14 cellular contexts compared by ENCODE assay signal in the genomic region with DNA sequence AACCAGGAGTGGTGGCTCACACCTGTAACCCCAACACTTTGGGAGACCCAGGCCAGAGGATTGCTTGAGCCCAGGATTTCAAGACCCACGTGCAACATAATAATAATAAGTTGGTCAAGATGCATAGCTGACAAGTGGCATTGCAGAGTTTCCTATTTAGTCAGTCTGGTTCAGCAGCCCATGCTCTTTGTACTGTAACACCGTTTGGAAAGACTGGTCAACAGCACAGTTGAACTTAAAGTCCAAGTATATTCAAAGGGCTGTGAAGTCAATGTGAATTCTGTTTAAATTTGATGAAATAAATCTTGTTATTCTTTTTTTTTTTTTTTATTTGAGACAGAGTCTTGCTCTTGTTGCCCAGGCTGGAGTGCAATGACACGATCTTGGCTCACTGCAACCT. TPM values are rescaled to one million over a fixed set of nuclear protein-coding genes. Genes with fewer than 3 reads are reported as not detected.
"Had no signal": no experiment of that assay in that cellular context is flagged by ENCODE, and none has a peak within 500 bp of the region (broad histone marks: within the 10 kb centered on the region; RNA-seq: fewer than 3 reads in every experiment).

No MANE protein-coding gene starts in this region.

- H3K36me3 ChIP-seq: ascending aorta, neutrophil, right atrium auricular region, tibial nerve had no signal

- H3K9me3 ChIP-seq: ascending aorta, neutrophil, right atrium auricular region, tibial nerve had no signal

- H3K27me3 ChIP-seq: ascending aorta, right atrium auricular region had no signal

- H3K27ac Mint-ChIP-seq: activated CD4-positive, alpha-beta memory T cell treated with anti-CD3 and anti-CD28 coated beads for 36 hours had no signal

- H3K27ac ChIP-seq: ascending aorta, neutrophil, right atrium auricular region had no signal

- DNase-seq: activated CD4-positive, alpha-beta memory T cell treated with anti-CD3 and anti-CD28 coated beads for 36 hours; activated gamma-delta T cell; dorsolateral prefrontal cortex; hippocampal formation; kidney glomerular epithelial cell; posterior cingulate gyrus; small intestine had no signal

- H3K36me3 Mint-ChIP-seq: activated CD4-positive, alpha-beta memory T cell treated with anti-CD3 and anti-CD28 coated beads for 36 hours; stimulated activated memory B cell treated with anti-CD40 and anti-IgM and Interleukin-4, amounts not matched to agents 10 μg/mL and 1 μg/mL and 100 μg/mL, for 72 hours had no signal

- FAIRE-seq: small intestine, TTC549 had no signal

- ATAC-seq: stimulated activated memory B cell treated with anti-CD40 and anti-IgM and Interleukin-4, amounts not matched to agents 10 μg/mL and 1 μg/mL and 100 μg/mL, for 72 hours had no signal

- H3K9me3 Mint-ChIP-seq: activated CD4-positive, alpha-beta memory T cell treated with anti-CD3 and anti-CD28 coated beads for 36 hours; stimulated activated memory B cell treated with anti-CD40 and anti-IgM and Interleukin-4, amounts not matched to agents 10 μg/mL and 1 μg/mL and 100 μg/mL, for 72 hours; T-helper 1 cell treated with Interleukin-12 subunit alpha and Interleukin-12 subunit beta and Interleukin-4 antibody, amounts not matched to agents 30 μg/mL and 1 μg/mL, for 36 hours had no signal

RNA-seq across cellular contexts. Expression of gene TRMT61B, which starts 1.5 kb away (rescaled TPM):
- total RNA-seq: ascending aorta had no signal
